ENCODE assay signal across 18 cellular contexts in the genomic region with DNA sequence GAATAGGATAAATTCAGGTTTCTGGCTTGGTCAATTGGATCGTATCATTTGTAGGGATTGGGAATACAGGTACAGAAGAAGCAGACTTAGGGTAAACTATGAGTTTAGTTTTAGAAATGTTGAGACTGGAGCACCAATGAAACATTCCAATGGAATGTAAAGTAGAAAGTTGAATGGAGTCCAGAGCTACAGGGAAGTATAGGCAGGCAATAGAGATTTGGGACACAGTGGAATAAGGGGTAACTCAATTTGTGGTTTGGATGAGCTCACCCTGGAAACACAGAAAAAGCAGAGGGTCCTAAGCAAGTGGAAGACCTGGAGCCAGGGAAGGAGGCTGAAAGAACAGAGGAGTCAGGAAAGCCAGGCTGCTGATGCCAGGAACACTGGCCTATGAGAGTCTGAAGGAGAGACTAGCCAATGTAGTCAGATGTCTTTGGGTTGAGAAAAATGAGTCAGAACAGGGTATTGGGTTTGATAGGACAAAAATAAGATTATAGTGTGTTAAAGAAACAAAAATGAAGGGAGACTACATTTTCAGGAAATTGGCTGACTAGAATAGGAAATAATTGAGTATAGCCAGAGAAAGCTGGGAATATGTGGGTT.
DNase-seq lines count a peak whose midpoint lies in the region; ATAC-seq and TF ChIP-seq lines count a peak whose summit lies in the region.
"Had no signal": no experiment of that assay in that cellular context is flagged by ENCODE, and none has a peak within 500 bp of the region (broad histone marks: within the 10 kb centered on the region; RNA-seq: fewer than 3 reads in every experiment).

No MANE protein-coding gene starts in this region.

- H3K79me2 ChIP-seq in ACC112 (ENCODE audit: control insufficient read depth, insufficient read depth, low read length, unreplicated experiment) = no peaks in the 10 kb centered on the region

- H3K27me3 Mint-ChIP-seq in mesothelial cell of epicardium (ENCODE audit: low read depth) = no peaks in the 10 kb centered on the region

- peaks cover 6% of the 10 kb centered on the region for H3K9me3 Mint-ChIP-seq in mesothelial cell of epicardium
- H3K9me3 Mint-ChIP-seq: activated naive CD4-positive, alpha-beta T cell treated with anti-CD3 and anti-CD28 coated beads for 36 hours had no signal

- H3K4me1 ChIP-seq in ACC112 (ENCODE audit: control insufficient read depth, insufficient read depth, low read length, unreplicated experiment) = peaks cover 13% of the 10 kb centered on the region
- H3K4me1 ChIP-seq in foreskin keratinocyte = no peaks in the 10 kb centered on the region
- H3K4me1 ChIP-seq: esophagus muscularis mucosa had no signal

- no peak overlapping the region for H3K27ac Mint-ChIP-seq in mesothelial cell of epicardium
- H3K27ac Mint-ChIP-seq: activated naive CD4-positive, alpha-beta T cell treated with anti-CD3 and anti-CD28 coated beads for 36 hours; H9 had no signal

- peak; percentile 46 for DNase-seq in EH (ENCODE audit: low read depth)
- DNase-seq in foreskin keratinocyte = peak; percentile 40 to 68
- DNase-seq in ACHN = no peak
- DNase-seq in mesothelial cell of epicardium (ENCODE audit: low spot score in 2 of 2, unreplicated experiment in 2 of 2) = no peak
- DNase-seq in NCI-H82 treated with DMSO at 0.1 percent for 48 hours (lab: John Stamatoyannopoulos, UW; ENCODE audit: unreplicated experiment) = no peak
- DNase-seq: activated CD4-positive, alpha-beta T cell treated with anti-CD3 and anti-CD28 coated beads for 48 hours; activated naive CD4-positive, alpha-beta T cell treated with anti-CD3 and anti-CD28 coated beads for 36 hours; dorsolateral prefrontal cortex; H9; islet precursor cell; KBM-7; NCI-H1092 treated with DMSO at 0.1 percent for 48 hours; NCI-H526 had no signal

- in situ Hi-C loops in ACHN (cut with HindIII; ENCODE audit: low pct_ligation_motif_present, low pct_unique_long_range_greater_than_20kb, low sequenced_read_pairs) = no loop called here

- no peak overlapping the region for H3K4me3 Mint-ChIP-seq in mesothelial cell of epicardium
- H3K4me3 Mint-ChIP-seq: activated naive CD4-positive, alpha-beta T cell treated with anti-CD3 and anti-CD28 coated beads for 36 hours; H9 had no signal

- TF ChIP-seq CTCF in foreskin keratinocyte (conservative IDR thresholded peaks at IDR 0.05) (no peak), mesothelial cell of epicardium (IDR thresholded peaks at IDR 0.05; ENCODE audit: unreplicated experiment) (no peak)

- no peak overlapping the region for H3K4me3 ChIP-seq in ACC112 (ENCODE audit: low read depth, low read length)
- H3K4me3 ChIP-seq: dorsolateral prefrontal cortex, esophagus muscularis mucosa had no signal

- H3K4me1 Mint-ChIP-seq in mesothelial cell of epicardium = no peaks in the 10 kb centered on the region
- H3K4me1 Mint-ChIP-seq: H9 had no signal

- ATAC-seq in SK-N-SH treated with all-trans-retinoic acid at 6 μM for 48 hours (peak; percentile 94), foreskin keratinocyte (peak; percentile 64), GM21717 (IDR thresholded peaks at IDR 0.05; ENCODE audit: unreplicated experiment) (no peak)

- no peaks in the 10 kb centered on the region for H3K36me3 ChIP-seq in ACC112 (ENCODE audit: insufficient read depth, low read length)
- H3K36me3 ChIP-seq: esophagus muscularis mucosa had no signal

- no peak overlapping the region for H2AFZ ChIP-seq in ACC112 (ENCODE audit: low read length, unreplicated experiment)

- H3K27me3 ChIP-seq in ACC112 (ENCODE audit: insufficient read depth, low read length) = no peaks in the 10 kb centered on the region
- no peaks in the 10 kb centered on the region for H3K27me3 ChIP-seq in foreskin keratinocyte
- H3K27me3 ChIP-seq: dorsolateral prefrontal cortex, esophagus muscularis mucosa had no signal

- peaks cover 2% of the 10 kb centered on the region for H3K36me3 Mint-ChIP-seq in mesothelial cell of epicardium

- 0 out of 2 replicates have a peak overlapping the region, but pooled peaks have one; percentile 10 for H3K27ac ChIP-seq in ACC112 (ENCODE audit: low read depth, low read length)
- no peak overlapping the region for H3K27ac ChIP-seq in foreskin keratinocyte
- H3K27ac ChIP-seq: dorsolateral prefrontal cortex, esophagus muscularis mucosa, HL-60 had no signal

TF ChIP-seq in SK-N-SH treated with all-trans-retinoic acid at 6 μM for 48 hours, 23 proteins besides CTCF, POLR2A, EP300 and RAD21 (continues in another document):
- TF ChIP-seq BACH2 (CRISPR knock-in tag; IDR thresholded peaks at IDR 0.05; ENCODE audit: borderline replicate concordance) (no peak), ZNF70 (CRISPR knock-in tag; IDR thresholded peaks at IDR 0.05) (no peak), ZNF8 (CRISPR knock-in tag; IDR thresholded peaks at IDR 0.05) (no peak), GLIS3 (CRISPR knock-in tag; IDR thresholded peaks at IDR 0.05) (no peak), ISL1 (CRISPR knock-in tag; IDR thresholded peaks at IDR 0.05) (peak; percentile 90), SNAI2 (CRISPR knock-in tag; IDR thresholded peaks at IDR 0.05) (no peak), ESRRG (CRISPR knock-in tag; IDR thresholded peaks at IDR 0.05) (no peak), ZC3H10 (CRISPR knock-in tag; IDR thresholded peaks at IDR 0.05) (no peak), ZFP3 (CRISPR knock-in tag; IDR thresholded peaks at IDR 0.05) (peak; percentile 53; the same call in 1 of the 2 replicates), TCF4 (CRISPR knock-in tag; IDR thresholded peaks at IDR 0.05; ENCODE audit: borderline replicate concordance) (no peak)
- TF ChIP-seq, protein P1, sequence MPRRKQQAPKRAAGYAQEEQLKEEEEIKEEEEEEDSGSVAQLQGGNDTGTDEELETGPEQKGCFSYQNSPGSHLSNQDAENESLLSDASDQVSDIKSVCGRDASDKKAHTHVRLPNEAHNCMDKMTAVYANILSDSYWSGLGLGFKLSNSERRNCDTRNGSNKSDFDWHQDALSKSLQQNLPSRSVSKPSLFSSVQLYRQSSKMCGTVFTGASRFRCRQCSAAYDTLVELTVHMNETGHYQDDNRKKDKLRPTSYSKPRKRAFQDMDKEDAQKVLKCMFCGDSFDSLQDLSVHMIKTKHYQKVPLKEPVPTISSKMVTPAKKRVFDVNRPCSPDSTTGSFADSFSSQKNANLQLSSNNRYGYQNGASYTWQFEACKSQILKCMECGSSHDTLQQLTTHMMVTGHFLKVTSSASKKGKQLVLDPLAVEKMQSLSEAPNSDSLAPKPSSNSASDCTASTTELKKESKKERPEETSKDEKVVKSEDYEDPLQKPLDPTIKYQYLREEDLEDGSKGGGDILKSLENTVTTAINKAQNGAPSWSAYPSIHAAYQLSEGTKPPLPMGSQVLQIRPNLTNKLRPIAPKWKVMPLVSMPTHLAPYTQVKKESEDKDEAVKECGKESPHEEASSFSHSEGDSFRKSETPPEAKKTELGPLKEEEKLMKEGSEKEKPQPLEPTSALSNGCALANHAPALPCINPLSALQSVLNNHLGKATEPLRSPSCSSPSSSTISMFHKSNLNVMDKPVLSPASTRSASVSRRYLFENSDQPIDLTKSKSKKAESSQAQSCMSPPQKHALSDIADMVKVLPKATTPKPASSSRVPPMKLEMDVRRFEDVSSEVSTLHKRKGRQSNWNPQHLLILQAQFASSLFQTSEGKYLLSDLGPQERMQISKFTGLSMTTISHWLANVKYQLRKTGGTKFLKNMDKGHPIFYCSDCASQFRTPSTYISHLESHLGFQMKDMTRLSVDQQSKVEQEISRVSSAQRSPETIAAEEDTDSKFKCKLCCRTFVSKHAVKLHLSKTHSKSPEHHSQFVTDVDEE (CRISPR knock-in tag; IDR thresholded peaks at IDR 0.05) = no peak
- TF ChIP-seq, protein P2, sequence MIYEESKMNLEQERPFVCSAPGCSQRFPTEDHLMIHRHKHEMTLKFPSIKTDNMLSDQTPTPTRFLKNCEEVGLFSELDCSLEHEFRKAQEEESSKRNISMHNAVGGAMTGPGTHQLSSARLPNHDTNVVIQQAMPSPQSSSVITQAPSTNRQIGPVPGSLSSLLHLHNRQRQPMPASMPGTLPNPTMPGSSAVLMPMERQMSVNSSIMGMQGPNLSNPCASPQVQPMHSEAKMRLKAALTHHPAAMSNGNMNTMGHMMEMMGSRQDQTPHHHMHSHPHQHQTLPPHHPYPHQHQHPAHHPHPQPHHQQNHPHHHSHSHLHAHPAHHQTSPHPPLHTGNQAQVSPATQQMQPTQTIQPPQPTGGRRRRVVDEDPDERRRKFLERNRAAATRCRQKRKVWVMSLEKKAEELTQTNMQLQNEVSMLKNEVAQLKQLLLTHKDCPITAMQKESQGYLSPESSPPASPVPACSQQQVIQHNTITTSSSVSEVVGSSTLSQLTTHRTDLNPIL (CRISPR knock-in tag; IDR thresholded peaks at IDR 0.05; ENCODE audit: low read depth) = peak; percentile 76; the same call in 1 of the 2 replicates
- TF ChIP-seq, protein P3, sequence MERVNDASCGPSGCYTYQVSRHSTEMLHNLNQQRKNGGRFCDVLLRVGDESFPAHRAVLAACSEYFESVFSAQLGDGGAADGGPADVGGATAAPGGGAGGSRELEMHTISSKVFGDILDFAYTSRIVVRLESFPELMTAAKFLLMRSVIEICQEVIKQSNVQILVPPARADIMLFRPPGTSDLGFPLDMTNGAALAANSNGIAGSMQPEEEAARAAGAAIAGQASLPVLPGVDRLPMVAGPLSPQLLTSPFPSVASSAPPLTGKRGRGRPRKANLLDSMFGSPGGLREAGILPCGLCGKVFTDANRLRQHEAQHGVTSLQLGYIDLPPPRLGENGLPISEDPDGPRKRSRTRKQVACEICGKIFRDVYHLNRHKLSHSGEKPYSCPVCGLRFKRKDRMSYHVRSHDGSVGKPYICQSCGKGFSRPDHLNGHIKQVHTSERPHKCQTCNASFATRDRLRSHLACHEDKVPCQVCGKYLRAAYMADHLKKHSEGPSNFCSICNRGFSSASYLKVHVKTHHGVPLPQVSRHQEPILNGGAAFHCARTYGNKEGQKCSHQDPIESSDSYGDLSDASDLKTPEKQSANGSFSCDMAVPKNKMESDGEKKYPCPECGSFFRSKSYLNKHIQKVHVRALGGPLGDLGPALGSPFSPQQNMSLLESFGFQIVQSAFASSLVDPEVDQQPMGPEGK (CRISPR knock-in tag; IDR thresholded peaks at IDR 0.05; ENCODE audit: borderline replicate concordance) = no peak
- TF ChIP-seq, protein P4, sequence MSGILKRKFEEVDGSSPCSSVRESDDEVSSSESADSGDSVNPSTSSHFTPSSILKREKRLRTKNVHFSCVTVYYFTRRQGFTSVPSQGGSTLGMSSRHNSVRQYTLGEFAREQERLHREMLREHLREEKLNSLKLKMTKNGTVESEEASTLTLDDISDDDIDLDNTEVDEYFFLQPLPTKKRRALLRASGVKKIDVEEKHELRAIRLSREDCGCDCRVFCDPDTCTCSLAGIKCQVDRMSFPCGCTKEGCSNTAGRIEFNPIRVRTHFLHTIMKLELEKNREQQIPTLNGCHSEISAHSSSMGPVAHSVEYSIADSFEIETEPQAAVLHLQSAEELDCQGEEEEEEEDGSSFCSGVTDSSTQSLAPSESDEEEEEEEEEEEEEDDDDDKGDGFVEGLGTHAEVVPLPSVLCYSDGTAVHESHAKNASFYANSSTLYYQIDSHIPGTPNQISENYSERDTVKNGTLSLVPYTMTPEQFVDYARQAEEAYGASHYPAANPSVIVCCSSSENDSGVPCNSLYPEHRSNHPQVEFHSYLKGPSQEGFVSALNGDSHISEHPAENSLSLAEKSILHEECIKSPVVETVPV (CRISPR knock-in tag; IDR thresholded peaks at IDR 0.05) = no peak

Comparison
In these comparisons a context has a peak if more than half of its experiments do, and no peak if none do; other contexts are left out.
1. DNase-seq: peak in EH (single experiment) and foreskin keratinocyte (2 of 2); none in ACHN (single experiment), mesothelial cell of epicardium (0 of 2) and NCI-H82 treated with DMSO at 0.1 percent for 48 hours (single experiment).